In the genomic region with DNA sequence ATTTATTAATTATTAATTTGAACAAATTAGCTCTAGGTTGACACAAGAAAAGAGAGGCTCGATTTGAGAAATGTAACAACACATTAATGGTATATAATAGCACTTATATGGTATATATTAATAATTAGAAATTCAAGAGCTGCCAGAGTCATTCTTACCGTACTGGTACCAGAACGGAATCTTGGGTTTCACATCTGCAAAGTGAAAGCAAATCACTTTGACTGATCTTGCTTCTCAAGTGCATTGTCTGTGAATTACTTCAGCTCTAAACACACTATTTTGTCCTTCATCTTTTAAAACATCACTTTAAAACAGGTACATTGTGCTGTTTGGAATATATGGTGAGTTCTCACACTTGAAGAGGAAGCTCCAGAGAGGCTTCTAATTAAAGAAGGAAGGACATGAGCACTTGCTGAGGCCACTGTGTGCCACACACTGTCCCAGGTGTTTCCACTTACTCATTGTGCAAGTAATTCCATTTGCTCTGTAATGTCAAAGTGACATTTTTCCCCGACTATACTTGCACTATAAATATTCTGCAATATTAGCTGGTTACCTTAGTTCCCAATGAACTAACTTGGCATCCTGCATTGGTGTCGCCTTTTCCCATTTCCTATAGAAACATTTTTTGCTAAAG, we compare ENCODE assay signal across 30 cellular contexts.
"Had no signal": no experiment of that assay in that cellular context is flagged by ENCODE, and none has a peak within 500 bp of the region (broad histone marks: within the 10 kb centered on the region; RNA-seq: fewer than 3 reads in every experiment).

No MANE protein-coding gene starts in this region.

- H3K4me1 ChIP-seq: ascending aorta, body of pancreas, SJSA1 had no signal

- H3K9me3 ChIP-seq: ascending aorta, body of pancreas, SJSA1 had no signal

- DNase-seq: activated B cell treated with CpG ODN at 0.5 μM for 24 hours; activated CD4-positive, alpha-beta memory T cell treated with anti-CD3 and anti-CD28 coated beads for 36 hours; activated CD4-positive, alpha-beta T cell treated with anti-CD3 and anti-CD28 coated beads, Interleukin-2, amount 10 ng/mL, durations not matched to agents 7 days and 5 days; activated CD8-positive, alpha-beta memory T cell treated with anti-CD3 and anti-CD28 coated beads for 24 hours; activated effector memory CD4-positive, alpha-beta T cell treated with anti-CD3 and anti-CD28 coated beads, Interleukin-2, amount 50 U/mL, for 16 hours; activated naive CD4-positive, alpha-beta T cell treated with Interleukin-2 at 50 U/mL for 16 hours; activated naive CD8-positive, alpha-beta T cell treated with anti-CD3 and anti-CD28 coated beads, Interleukin-2, amount 50 U/mL, for 24 hours; activated T-cell treated with anti-CD3 and anti-CD28 coated beads, Interleukin-2, amount 50 U/mL, for 4 hours; amniotic stem cell; body of pancreas; central memory CD4-positive, alpha-beta T cell; Kasumi-1; KBM-7; NCI-H1048; NCI-H146; NCI-H187 treated with DMSO at 0.1 percent for 48 hours; NCI-H2081 treated with DMSO at 0.1 percent for 48 hours; NCI-H2171 treated with DMSO at 0.1 percent for 48 hours; NCI-H226; NCI-H526; OCI-M1; Right ventricle myocardium superior; T-helper 17 cell; T-helper 9 cell had no signal

- H3K27me3 ChIP-seq: ascending aorta, body of pancreas, SJSA1 had no signal

- H3K36me3 ChIP-seq: SJSA1 had no signal

- ATAC-seq: activated naive CD4-positive, alpha-beta T cell treated with anti-CD3 and anti-CD28 coated beads, Interleukin-2, amount 50 U/mL, for 72 hours; activated naive CD8-positive, alpha-beta T cell treated with anti-CD3 and anti-CD28 coated beads, Interleukin-2, amount 50 U/mL, for 24 hours; activated T-cell treated with anti-CD3 and anti-CD28 coated beads, Interleukin-2, amount 50 U/mL, for 4 hours; body of pancreas; Panc1; SK-N-SH treated with all-trans-retinoic acid at 6 μM for 48 hours; T-helper 17 cell had no signal

- H3K4me3 ChIP-seq: ascending aorta, body of pancreas, SJSA1 had no signal

- H3K27ac ChIP-seq: ascending aorta, body of pancreas, RWPE1, SJSA1 had no signal
